In the genomic region with DNA sequence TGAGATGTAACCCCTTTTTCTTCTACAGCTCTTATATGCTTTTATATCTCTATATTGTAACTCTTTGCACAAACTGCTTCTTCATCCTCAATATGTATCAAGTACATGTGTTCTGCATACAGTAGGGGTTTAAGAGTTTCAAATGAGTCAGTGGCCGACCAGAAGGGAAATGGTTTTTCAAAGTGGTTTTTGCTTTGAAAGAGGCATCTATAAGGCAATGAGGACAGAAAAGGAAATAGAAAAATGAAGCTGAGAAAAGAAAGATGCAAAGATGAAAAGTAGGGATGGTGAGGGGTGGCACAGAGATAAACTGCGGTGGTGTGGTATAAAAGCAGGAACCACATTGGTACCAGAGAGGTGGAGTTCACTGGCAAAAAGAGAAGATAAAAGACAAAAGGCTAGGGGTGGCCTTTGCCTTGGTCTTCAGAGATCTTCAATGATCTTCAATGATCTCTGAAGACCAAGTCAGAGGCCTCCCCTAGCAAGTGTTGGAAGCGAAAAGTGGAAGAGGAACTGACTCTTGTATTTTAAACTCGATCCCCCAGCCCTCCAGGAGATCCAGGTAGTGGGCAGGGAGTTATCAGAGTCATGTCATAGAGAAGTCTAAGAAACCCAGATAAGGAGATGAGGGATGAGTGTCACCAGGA, we compare ENCODE assay signal across 12 cellular contexts.
A peak's percentile ranks its signal among the peaks of the same experiment; 100 is the strongest.
DNase-seq lines count a peak whose midpoint lies in the region; ATAC-seq lines count a peak whose summit lies in the region.
"Had no signal": no experiment of that assay in that cellular context is flagged by ENCODE, and none has a peak within 500 bp of the region (broad histone marks: within the 10 kb centered on the region; RNA-seq: fewer than 3 reads in every experiment).

No MANE protein-coding gene starts in this region.

- peak overlapping the region; percentile 0 for H3K27ac Mint-ChIP-seq in central memory CD8-positive, alpha-beta T cell (ENCODE audit: low read depth)

- H3K36me3 Mint-ChIP-seq in central memory CD8-positive, alpha-beta T cell (ENCODE audit: insufficient read depth): peaks cover 3% of the 10 kb centered on the region

- H3K9me3 ChIP-seq in HAP-1: no peaks in the 10 kb centered on the region
- H3K9me3 ChIP-seq: adrenal gland had no signal

- H3K4me3 Mint-ChIP-seq in central memory CD8-positive, alpha-beta T cell: no peak overlapping the region

- in situ Hi-C loops in HAP-1 (cut with MboI; ENCODE audit: low sequenced_read_pairs): no loop called here

- no peaks in the 10 kb centered on the region for H3K36me3 ChIP-seq in HAP-1 (replicated peaks)
- H3K36me3 ChIP-seq: adrenal gland had no signal

- H3K4me1 ChIP-seq in HAP-1: peaks cover 19% of the 10 kb centered on the region

- H3K4me3 ChIP-seq in HAP-1: no peak overlapping the region
- H3K4me3 ChIP-seq: adrenal gland had no signal

- no peaks in the 10 kb centered on the region for H3K27me3 ChIP-seq in HAP-1 (ENCODE audit: low read depth)
- H3K27me3 ChIP-seq: adrenal gland had no signal

- H3K27me3 Mint-ChIP-seq in central memory CD8-positive, alpha-beta T cell: no peaks in the 10 kb centered on the region

- ATAC-seq in GM18868 (IDR thresholded peaks at IDR 0.05; ENCODE audit: unreplicated experiment) (peak; percentile 58), GM21576 (IDR thresholded peaks at IDR 0.05; ENCODE audit: unreplicated experiment) (peak; percentile 73), HG03460 (IDR thresholded peaks at IDR 0.05; ENCODE audit: unreplicated experiment) (peak; percentile 90), GM21526 (IDR thresholded peaks at IDR 0.05; ENCODE audit: low FRiP score, unreplicated experiment) (no peak), HG03196 (IDR thresholded peaks at IDR 0.05; ENCODE audit: unreplicated experiment) (no peak), HG03521 (IDR thresholded peaks at IDR 0.05; ENCODE audit: unreplicated experiment) (no peak)
- ATAC-seq in central memory CD8-positive, alpha-beta T cell (replicated peaks; ENCODE audit: extremely low read depth, poor library complexity, severe bottlenecking): no peak

- no peak for DNase-seq in central memory CD8-positive, alpha-beta T cell (ENCODE audit: low spot score in 2 of 2)
- no peak for DNase-seq in HAP-1 (ENCODE audit: low spot score in 2 of 2)
- DNase-seq: adrenal gland; effector CD4-positive, alpha-beta T cell; KG1; NCI-H446 had no signal

- H3K9me3 Mint-ChIP-seq in central memory CD8-positive, alpha-beta T cell: no peaks in the 10 kb centered on the region

- peaks cover 11% of the 10 kb centered on the region for H3K4me1 Mint-ChIP-seq in central memory CD8-positive, alpha-beta T cell

Comparison
In these comparisons a context has a peak if more than half of its experiments do, and no peak if none do; other contexts are left out.
1. ATAC-seq: peak in GM18868 (single experiment), GM21576 (single experiment) and HG03460 (single experiment); none in central memory CD8-positive, alpha-beta T cell (single experiment), GM21526 (single experiment), HG03196 (single experiment) and HG03521 (single experiment).